19 cellular contexts compared by ENCODE assay signal in the genomic region with DNA sequence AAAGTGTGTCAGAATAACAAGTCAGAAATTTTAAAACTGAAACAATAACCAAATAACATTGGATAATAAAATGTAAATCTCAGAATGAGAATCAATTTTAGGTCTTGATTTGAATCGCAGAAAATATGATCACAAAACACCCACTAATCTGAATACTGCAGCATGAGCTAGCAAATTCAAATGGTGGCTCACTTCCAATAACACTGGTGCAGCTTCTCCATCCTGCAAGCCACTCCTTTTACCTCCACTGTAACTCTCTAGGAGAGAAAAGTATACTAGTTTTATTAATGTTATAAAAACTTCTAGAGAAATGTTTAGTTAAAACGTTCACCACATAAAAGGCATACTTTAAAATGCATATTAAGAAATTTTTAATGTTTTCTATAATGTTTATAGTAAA. TPM values are rescaled to one million over a fixed set of nuclear protein-coding genes. Genes with fewer than 3 reads are reported as not detected.
DNase-seq lines count a peak whose midpoint lies in the region; ATAC-seq, FAIRE-seq and TF ChIP-seq lines count a peak whose summit lies in the region.
"Had no signal": no experiment of that assay in that cellular context is flagged by ENCODE, and none has a peak within 500 bp of the region (broad histone marks: within the 10 kb centered on the region; RNA-seq: fewer than 3 reads in every experiment).

No MANE protein-coding gene starts in this region.

- no peaks in the 10 kb centered on the region for H3F3A ChIP-seq in PC-3 (ENCODE audit: low read length, unreplicated experiment)

- no peak overlapping the region for H2BK15ac ChIP-seq in mesendoderm (replicated peaks; ENCODE audit: low read depth)

- H3K9ac ChIP-seq in PC-3 (ENCODE audit: low read length) (no peak overlapping the region), mesendoderm (ENCODE audit: low read length) (no peak overlapping the region)
- H3K9ac ChIP-seq: neural progenitor cell, SK-N-SH had no signal

- TF ChIP-seq POLR2A in breast epithelium (IDR thresholded peaks at IDR 0.05) = no peak

- H3K27me3 ChIP-seq in PC-3 (ENCODE audit: low read length) (no peaks in the 10 kb centered on the region), psoas muscle (ENCODE audit: insufficient read depth in 3 of 3, low read length in 2 of 3) (no peaks in the 10 kb centered on the region), breast epithelium (no peaks in the 10 kb centered on the region), mesendoderm (ENCODE audit: insufficient read depth, low read length, poor library complexity) (no peaks in the 10 kb centered on the region)
- H3K27me3 ChIP-seq: esophagus squamous epithelium, neural progenitor cell had no signal

- H3K27ac ChIP-seq in PC-3 (ENCODE audit: low read length) (no peak overlapping the region), psoas muscle (peak overlapping the region; percentile 36), breast epithelium (no peak overlapping the region), mesendoderm (ENCODE audit: low read depth, low read length) (no peak overlapping the region)
- H3K27ac ChIP-seq: neural progenitor cell, prostate gland had no signal

- H3K9me3 ChIP-seq in PC-3 (ENCODE audit: low read length) = no peaks in the 10 kb centered on the region
- no peaks in the 10 kb centered on the region for H3K9me3 ChIP-seq in psoas muscle
- no peaks in the 10 kb centered on the region for H3K9me3 ChIP-seq in breast epithelium
- H3K9me3 ChIP-seq: esophagus squamous epithelium, HAP-1, prostate gland, SK-N-SH had no signal

- no peak overlapping the region for H3K18ac ChIP-seq in mesendoderm (ENCODE audit: low read length)

- DNase-seq in PC-3 = no peak
- DNase-seq in psoas muscle = no peak
- no peak for DNase-seq in breast epithelium (ENCODE audit: low spot score in 2 of 2)
- DNase-seq in posterior vena cava (ENCODE audit: low spot score) = no peak
- DNase-seq in mesendoderm = no peak
- DNase-seq: activated CD4-positive, alpha-beta memory T cell treated with anti-CD3 and anti-CD28 coated beads, Interleukin-2, amount 10 ng/mL, durations not matched to agents 7 days and 5 days; cortex of kidney; esophagus squamous epithelium; NCI-H1048; NCI-H1694 treated with DMSO at 0.1 percent for 48 hours; NCI-H2171 treated with DMSO at 0.1 percent for 48 hours; NCI-H526; SK-N-SH; stimulated activated CD4-positive, alpha-beta T cell treated with anti-CD3 and anti-CD28 coated beads, Interleukin-1b, Interleukin-23, amount 100 ng/mL, for 48 hours had no signal

- H4K20me1 ChIP-seq in PC-3 (ENCODE audit: low read length) = peaks cover 37% of the 10 kb centered on the region

- CTCF ChIA-PET in PC-3 (lab: Charles Lee) = no interaction called here

- intact Hi-C loops in PC-3 (cut with micrococcal nuclease) (loop anchor here (5.0 kb wide), 1 partner anchor 41 kb away; no protein-coding TSS in a partner anchor), psoas muscle (cut with DNase I) (no loop called here), breast epithelium (cut with DNase I; ENCODE audit: low total_unique reads) (no loop called here), posterior vena cava (cut with DNase I) (no loop called here)

- H2BK120ac ChIP-seq in mesendoderm (ENCODE audit: low read depth, low read length) = no peak overlapping the region

- ATAC-seq in PC-3 = peak; percentile 31; the same call in 1 of the 2 replicates
- ATAC-seq in psoas muscle = peak; percentile 57 to 79 (median 64)

- peaks cover 4% of the 10 kb centered on the region for H3K79me1 ChIP-seq in mesendoderm (ENCODE audit: low read length)

- TF ChIP-seq CTCF in PC-3 (conservative IDR thresholded peaks at IDR 0.05; ENCODE audit: low read depth, low read length) (no peak), psoas muscle (IDR thresholded peaks at IDR 0.05) (no peak), breast epithelium (IDR thresholded peaks at IDR 0.05) (no peak)

- no peak overlapping the region for H3K4ac ChIP-seq in mesendoderm (ENCODE audit: low read depth, low read length)

- H3K36me3 ChIP-seq in PC-3 (ENCODE audit: low read depth, low read length) (peaks cover 26% of the 10 kb centered on the region), psoas muscle (ENCODE audit: insufficient read depth in 1 of 2, low read depth in 1 of 2) (peaks cover 6 to 19% of the 10 kb centered on the region in 2 donors), breast epithelium (no peaks in the 10 kb centered on the region), mesendoderm (ENCODE audit: control insufficient read depth, insufficient read depth, low read length) (no peaks in the 10 kb centered on the region)
- H3K36me3 ChIP-seq: prostate gland had no signal

- no peaks in the 10 kb centered on the region for H3K9me2 ChIP-seq in PC-3 (replicated peaks; ENCODE audit: low read length)
- H3K9me2 ChIP-seq: SK-N-SH had no signal

- H3K4me1 ChIP-seq in PC-3 (ENCODE audit: insufficient read depth, low read length) (no peaks in the 10 kb centered on the region), psoas muscle (peaks cover 40% of the 10 kb centered on the region), breast epithelium (no peaks in the 10 kb centered on the region), mesendoderm (ENCODE audit: control insufficient read depth, low read depth, low read length) (no peaks in the 10 kb centered on the region)
- H3K4me1 ChIP-seq: HAP-1, neural progenitor cell, prostate gland had no signal

- no TSS peak for BruUV-seq in PC-3 (replicated peaks; lab: Mats Ljungman, UMichigan)

- no peak overlapping the region for H4K8ac ChIP-seq in mesendoderm (ENCODE audit: low read depth, low read length)

- no peak overlapping the region for H3K56ac ChIP-seq in mesendoderm (ENCODE audit: low read length)

- no peak overlapping the region for H2BK5ac ChIP-seq in mesendoderm (ENCODE audit: low read length)

- no peak overlapping the region for H2AK5ac ChIP-seq in mesendoderm (ENCODE audit: low read length)

- peaks cover 87% of the 10 kb centered on the region for H3K79me2 ChIP-seq in PC-3 (ENCODE audit: low read length)
- peaks cover 36% of the 10 kb centered on the region for H3K79me2 ChIP-seq in mesendoderm (ENCODE audit: control insufficient read depth, insufficient read depth, low read length)

- H4K5ac ChIP-seq in mesendoderm (ENCODE audit: low read length) = no peak overlapping the region

- POLR2A ChIA-PET in PC-3 (lab: Charles Lee; ENCODE audit: unreplicated experiment) = interaction anchor here (0.5 kb wide), 1 partner anchor 41 kb away, joined by 5 read pairs; no protein-coding TSS in a partner anchor

- H3K4me3 ChIP-seq in PC-3 (ENCODE audit: low read length) = no peak overlapping the region
- H3K4me3 ChIP-seq in psoas muscle = no peak overlapping the region
- no peak overlapping the region for H3K4me3 ChIP-seq in breast epithelium
- H3K4me3 ChIP-seq in mesendoderm (ENCODE audit: low read length) = no peak overlapping the region
- H3K4me3 ChIP-seq: esophagus squamous epithelium, HAP-1, neural progenitor cell, prostate gland had no signal

- 60 to 80% (median 62%) methylated on average over 2 of the region's 2 CpGs for WGBS in psoas muscle, 3 donors
- no CpG with 5 or more reads among the region's 2 CpGs for WGBS in mesendoderm (ENCODE audit: extremely low coverage, insufficient coverage, low lambda C conversion rate)

- no peak overlapping the region for H2AFZ ChIP-seq in PC-3 (ENCODE audit: low read length)
- H2AFZ ChIP-seq: neural progenitor cell had no signal

- FAIRE-seq in G401.6 (lab: Jason Lieb, UNC) = peak; percentile 68
- peak; percentile 21 for FAIRE-seq in endometrium (lab: Jason Lieb, UNC)

- H3K4me2 ChIP-seq in PC-3 (ENCODE audit: low read length) (no peak overlapping the region), mesendoderm (ENCODE audit: low read length) (no peak overlapping the region)
- H3K4me2 ChIP-seq: neural progenitor cell, SK-N-SH had no signal

- H3K23ac ChIP-seq in mesendoderm (ENCODE audit: low read length) = no peak overlapping the region

RNA-seq across cellular contexts. Expression of gene UBE3A, which starts 30.4 kb away (rescaled TPM):
- total RNA-seq in PC-3 (2014; rRNA removed) = 59.5 and 61.2 TPM in 2 replicates
- 100 to 1,000 TPM; 144 to 198 (median 159) TPM for total RNA-seq in psoas muscle
- polyA plus RNA-seq in psoas muscle = 100 to 1,000 TPM in 1 of 3 donors, 10 to 100 TPM in 2; 53.5 to 131 (median 62.3) TPM
- total RNA-seq in breast epithelium = 100 to 1,000 TPM in 1 of 3 donors, 10 to 100 TPM in 2; 60.2 to 103 (median 80.0) TPM
- total RNA-seq in posterior vena cava = 100 to 1,000 TPM in 1 of 2 donors, 10 to 100 TPM in 1; 87.5 to 103 TPM
- 70.3 TPM for polyA plus RNA-seq in mesendoderm (2013, experiment 1 of 2)
- 73.8 TPM for polyA plus RNA-seq in mesendoderm (2013, experiment 2 of 2)
